ENCODE assay signal across 8 cellular contexts in genomic region chr1:150619576-150620509, GRCh38. TPM values are rescaled to one million over a fixed set of nuclear protein-coding genes. Genes with fewer than 3 reads are reported as not detected.
DNase-seq lines count a peak whose midpoint lies in the region; ATAC-seq and TF ChIP-seq lines count a peak whose summit lies in the region.

No MANE protein-coding gene starts in this region.

- H3K27ac ChIP-seq in esophagus muscularis mucosa (replicated peaks in 1 of 4) = peak overlapping the region; percentile 70 to 78 (median 75)

- ATAC-seq in GM18868 (IDR thresholded peaks at IDR 0.05; ENCODE audit: unreplicated experiment) = no peak

- H3K27ac Mint-ChIP-seq in T-helper 1 cell treated with Interleukin-12 subunit alpha and Interleukin-12 subunit beta and Interleukin-4 antibody, amounts not matched to agents 30 μg/mL and 1 μg/mL, for 36 hours = peak overlapping the region; percentile 49
- H3K27ac Mint-ChIP-seq in osteocyte (ENCODE audit: unreplicated experiment) = peak overlapping the region; percentile 76

- H3K4me1 Mint-ChIP-seq in T-helper 1 cell treated with Interleukin-12 subunit alpha and Interleukin-12 subunit beta and Interleukin-4 antibody, amounts not matched to agents 30 μg/mL and 1 μg/mL, for 36 hours (ENCODE audit: low read depth) = peaks cover 62% of the 10 kb centered on the region
- H3K4me1 Mint-ChIP-seq in osteocyte (ENCODE audit: unreplicated experiment) = peaks cover 38% of the 10 kb centered on the region

- H3K9me3 Mint-ChIP-seq in T-helper 1 cell treated with Interleukin-12 subunit alpha and Interleukin-12 subunit beta and Interleukin-4 antibody, amounts not matched to agents 30 μg/mL and 1 μg/mL, for 36 hours = no peaks in the 10 kb centered on the region
- H3K9me3 Mint-ChIP-seq in osteocyte (ENCODE audit: unreplicated experiment) = no peaks in the 10 kb centered on the region

- CTCF ChIA-PET in AG04449 (lab: Yijun Ruan, JAX) = interaction anchor here (0.7 to 19.2 kb wide), 23 partner anchors 9 to 376 kb away, joined by 3 to 315 read pairs (median 4); partner anchors contain the start of genes CTSK, ENSA and MCL1

- peak; percentile 33 for TF ChIP-seq CTCF in AG04449 (IDR thresholded peaks at IDR 0.05; ENCODE audit: insufficient read depth, low read length, missing control alignments)
- TF ChIP-seq CTCF in GM13977 (IDR thresholded peaks at IDR 0.05; ENCODE audit: extremely low read depth, insufficient read depth, missing control alignments) = peak; percentile 31
- peak; percentile 26 to 44 (median 42) for TF ChIP-seq CTCF in esophagus muscularis mucosa (IDR thresholded peaks at IDR 0.05)
- TF ChIP-seq CTCF in osteocyte (IDR thresholded peaks at IDR 0.05) = peak; percentile 53

- TF ChIP-seq POLR2A in esophagus muscularis mucosa (IDR thresholded peaks at IDR 0.05; ENCODE audit: low read depth) = no peak

- H3K9me3 ChIP-seq in esophagus muscularis mucosa = no peaks in the 10 kb centered on the region

- peaks cover 52% of the 10 kb centered on the region for H3K36me3 Mint-ChIP-seq in T-helper 1 cell treated with Interleukin-12 subunit alpha and Interleukin-12 subunit beta and Interleukin-4 antibody, amounts not matched to agents 30 μg/mL and 1 μg/mL, for 36 hours (ENCODE audit: low read depth)
- H3K36me3 Mint-ChIP-seq in osteocyte (ENCODE audit: unreplicated experiment) = peaks cover 45% of the 10 kb centered on the region

- no peaks in the 10 kb centered on the region for H3K27me3 Mint-ChIP-seq in T-helper 1 cell treated with Interleukin-12 subunit alpha and Interleukin-12 subunit beta and Interleukin-4 antibody, amounts not matched to agents 30 μg/mL and 1 μg/mL, for 36 hours (ENCODE audit: low read depth)
- H3K27me3 Mint-ChIP-seq in osteocyte (ENCODE audit: unreplicated experiment) = no peaks in the 10 kb centered on the region

- peaks cover 18 to 80% (median 41%) of the 10 kb centered on the region in 4 donors for H3K36me3 ChIP-seq in esophagus muscularis mucosa

- POLR2A ChIA-PET in AG04449 (lab: Yijun Ruan, JAX) = interaction anchor here (0.6 to 2.4 kb wide), 5 partner anchors 9 to 951 kb away, joined by 3 to 17 read pairs (median 3); partner anchors contain the start of genes ENSA and MCL1

- DNase-seq in AG04449 (ENCODE audit: low read depth, low spot score) (no peak), GM13977 (ENCODE audit: low spot score) (no peak), esophagus muscularis mucosa (ENCODE audit: extremely low spot score) (no peak), osteocyte (ENCODE audit: extremely low spot score, unreplicated experiment) (no peak), NCI-H2227 treated with DMSO at 0.1 percent for 48 hours (lab: John Stamatoyannopoulos, UW) (no peak)
- no peak for DNase-seq in activated T-cell treated with anti-CD3 and anti-CD28 coated beads, Interleukin-2, amount 50 U/mL, for 48 hours

- WGBS in esophagus muscularis mucosa = 7% methylated on average over 4 of the region's 4 CpGs

- TF ChIP-seq EP300 in esophagus muscularis mucosa (IDR thresholded peaks at IDR 0.05) = no peak

- no peak overlapping the region for H3K4me3 ChIP-seq in AG04449 (ENCODE audit: low read depth, low read length)
- no peak overlapping the region for H3K4me3 ChIP-seq in esophagus muscularis mucosa

- intact Hi-C loops in esophagus muscularis mucosa (cut with DNase I) = loop anchor here (2.0 to 5.0 kb wide), 2 partner anchors 43 to 59 kb away; partner anchors contain the start of gene MCL1

- in situ Hi-C loops in GM13977 (cut with MboI; ENCODE audit: low pct_unique_long_range_greater_than_20kb, low sequenced_read_pairs, unreplicated experiment) = loop anchor here (10.0 kb wide), 1 partner anchor 55 kb away; no protein-coding TSS in a partner anchor

- H3K4me1 ChIP-seq in esophagus muscularis mucosa = peaks cover 43 to 54% (median 46%) of the 10 kb centered on the region in 4 donors

- H3K4me3 Mint-ChIP-seq in T-helper 1 cell treated with Interleukin-12 subunit alpha and Interleukin-12 subunit beta and Interleukin-4 antibody, amounts not matched to agents 30 μg/mL and 1 μg/mL, for 36 hours = peak overlapping the region; percentile 35
- no peak overlapping the region for H3K4me3 Mint-ChIP-seq in osteocyte (ENCODE audit: unreplicated experiment)

- no peaks in the 10 kb centered on the region for H3K27me3 ChIP-seq in esophagus muscularis mucosa

RNA-seq across cellular contexts. Expression of gene ENSA, which starts 9.6 kb away (rescaled TPM):
- total RNA-seq in esophagus muscularis mucosa = 100 to 1,000 TPM; 110 to 212 (median 141) TPM
- 111 and 116 TPM in 2 replicates for total RNA-seq in osteocyte

RNA-seq across cellular contexts. Expression of gene MCL1, which starts 40.4 kb away (rescaled TPM):
- total RNA-seq in esophagus muscularis mucosa (100 to 1,000 TPM; 192 to 460 (median 255) TPM), osteocyte (275 and 296 TPM in 2 replicates)
